In the genomic region with DNA sequence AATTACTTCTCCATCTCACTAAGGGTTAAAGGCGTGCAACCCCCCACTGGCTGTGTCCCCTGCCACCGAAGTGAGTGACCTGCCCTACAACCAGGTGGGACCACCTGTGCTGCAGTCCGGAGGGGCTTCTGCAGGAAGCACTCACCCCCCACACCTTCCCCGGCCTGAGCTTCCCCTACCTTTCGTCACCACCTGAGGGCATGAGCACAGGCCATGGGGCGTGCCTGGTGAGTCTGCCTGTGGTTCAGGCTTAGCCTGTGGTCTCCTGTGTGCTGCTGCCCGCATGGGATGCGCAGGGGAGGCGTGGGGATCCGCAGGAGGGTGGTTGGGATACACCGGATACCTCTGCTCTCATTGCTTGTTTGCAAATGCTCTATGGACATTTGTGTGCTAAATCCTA, we compare ENCODE assay signal across 1 cellular context.
TF ChIP-seq lines count a peak whose summit lies in the region.

No MANE protein-coding gene starts in this region.

TF ChIP-seq in H1, 55 proteins besides CTCF, POLR2A, EP300 and RAD21:
- no peak for TF ChIP-seq JUN (IDR thresholded peaks at IDR 0.05; ENCODE audit: low read depth, low read length)
- TF ChIP-seq, protein P1, sequence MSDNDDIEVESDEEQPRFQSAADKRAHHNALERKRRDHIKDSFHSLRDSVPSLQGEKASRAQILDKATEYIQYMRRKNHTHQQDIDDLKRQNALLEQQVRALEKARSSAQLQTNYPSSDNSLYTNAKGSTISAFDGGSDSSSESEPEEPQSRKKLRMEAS (IDR thresholded peaks at IDR 0.05): peak; percentile 49
- no peak for TF ChIP-seq SIRT6 (IDR thresholded peaks at IDR 0.05; ENCODE audit: low read length)
- TF ChIP-seq CTBP2 (IDR thresholded peaks at IDR 0.05; ENCODE audit: borderline replicate concordance, insufficient read depth, insufficient read length, low read length): no peak
- TF ChIP-seq MAFK (IDR thresholded peaks at IDR 0.05; ENCODE audit: low read depth, low read length): no peak
- no peak for TF ChIP-seq POU5F1 (IDR thresholded peaks at IDR 0.05; ENCODE audit: low read depth, low read length)
- no peak for TF ChIP-seq TAF7 (optimal IDR thresholded peaks at IDR 0.05; ENCODE audit: borderline replicate concordance, low read depth, low read length)
- TF ChIP-seq YY1 (IDR thresholded peaks at IDR 0.05; ENCODE audit: low read depth, low read length): no peak
- no peak for TF ChIP-seq SAP30 (IDR thresholded peaks at IDR 0.05; ENCODE audit: insufficient read depth, insufficient replicate concordance, low read length)
- peak in 1 of 2 experiments; percentile 32; a peak in 1 of 4 replicates for TF ChIP-seq SIN3A (conservative IDR thresholded peaks at IDR 0.05 in 1 of 2, IDR thresholded peaks at IDR 0.05 in 1 of 2; ENCODE audit: low read depth in 1 of 2, low read length in 2 of 2)
- no peak for TF ChIP-seq BACH1 (IDR thresholded peaks at IDR 0.05; ENCODE audit: low read length)
- no peak for TF ChIP-seq EGR1 (IDR thresholded peaks at IDR 0.05; ENCODE audit: borderline replicate concordance, low read depth, low read length)
- TF ChIP-seq SRF (IDR thresholded peaks at IDR 0.05; ENCODE audit: low read depth, low read length): no peak
- peak; percentile 40; the same call in 1 of the 2 replicates for TF ChIP-seq POLR2AphosphoS5 (IDR thresholded peaks at IDR 0.05; ENCODE audit: low read depth, low read length)
- TF ChIP-seq, protein P2, sequence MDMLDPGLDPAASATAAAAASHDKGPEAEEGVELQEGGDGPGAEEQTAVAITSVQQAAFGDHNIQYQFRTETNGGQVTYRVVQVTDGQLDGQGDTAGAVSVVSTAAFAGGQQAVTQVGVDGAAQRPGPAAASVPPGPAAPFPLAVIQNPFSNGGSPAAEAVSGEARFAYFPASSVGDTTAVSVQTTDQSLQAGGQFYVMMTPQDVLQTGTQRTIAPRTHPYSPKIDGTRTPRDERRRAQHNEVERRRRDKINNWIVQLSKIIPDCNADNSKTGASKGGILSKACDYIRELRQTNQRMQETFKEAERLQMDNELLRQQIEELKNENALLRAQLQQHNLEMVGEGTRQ (IDR thresholded peaks at IDR 0.05; ENCODE audit: low read length): no peak
